Comparison of ENCODE assay signal across 1 cellular context in the genomic region with DNA sequence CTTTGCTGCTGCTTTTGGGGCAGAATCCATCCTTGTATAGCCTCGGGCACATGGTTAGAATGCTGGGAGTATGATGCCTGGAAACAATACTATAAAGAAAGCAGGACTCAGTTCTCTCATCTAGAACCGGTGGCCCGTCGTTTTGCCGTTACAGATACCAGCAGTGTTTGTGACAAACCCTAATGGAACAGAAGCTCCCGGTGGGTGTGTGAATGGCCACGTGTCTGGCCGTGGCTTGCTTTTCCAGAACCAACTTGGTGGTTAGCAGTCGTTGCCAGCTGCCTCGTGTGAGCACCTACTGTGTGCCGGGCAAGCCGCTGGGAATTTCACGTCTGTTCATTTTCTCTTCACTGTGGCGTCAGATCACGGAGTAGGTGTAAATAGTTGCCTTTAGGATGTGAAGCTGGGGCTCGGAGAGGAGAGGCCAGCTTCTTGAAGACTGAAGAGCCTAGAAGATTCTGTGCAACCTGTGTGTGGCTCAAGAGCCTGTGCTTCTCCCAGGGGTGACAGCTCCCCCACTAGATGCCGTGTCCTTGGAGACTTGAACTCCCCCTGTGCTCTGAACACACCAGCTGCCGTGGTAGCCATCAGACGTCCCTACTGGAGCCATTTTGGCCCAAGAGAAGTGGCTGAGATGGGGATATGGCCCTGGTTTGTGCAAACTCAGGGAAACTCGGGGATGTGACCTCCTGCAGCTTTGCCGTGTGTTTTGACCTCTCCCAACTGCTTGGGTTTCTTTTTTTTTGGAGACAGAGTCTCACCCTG.
TF ChIP-seq lines count a peak whose summit lies in the region.

No MANE protein-coding gene starts in this region.

TF ChIP-seq in K562, 482 proteins besides CTCF, POLR2A, EP300 and RAD21:
- TF ChIP-seq, protein P1, sequence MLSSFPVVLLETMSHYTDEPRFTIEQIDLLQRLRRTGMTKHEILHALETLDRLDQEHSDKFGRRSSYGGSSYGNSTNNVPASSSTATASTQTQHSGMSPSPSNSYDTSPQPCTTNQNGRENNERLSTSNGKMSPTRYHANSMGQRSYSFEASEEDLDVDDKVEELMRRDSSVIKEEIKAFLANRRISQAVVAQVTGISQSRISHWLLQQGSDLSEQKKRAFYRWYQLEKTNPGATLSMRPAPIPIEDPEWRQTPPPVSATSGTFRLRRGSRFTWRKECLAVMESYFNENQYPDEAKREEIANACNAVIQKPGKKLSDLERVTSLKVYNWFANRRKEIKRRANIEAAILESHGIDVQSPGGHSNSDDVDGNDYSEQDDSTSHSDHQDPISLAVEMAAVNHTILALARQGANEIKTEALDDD (IDR thresholded peaks at IDR 0.05): no peak
- TF ChIP-seq ZKSCAN1 (IDR thresholded peaks at IDR 0.05; ENCODE audit: low read depth, low read length): peak; percentile 84
- TF ChIP-seq POLR2AphosphoS2 (IDR thresholded peaks at IDR 0.05; ENCODE audit: low read length): no peak
TF ChIP-seq in K562: peak in this region for 1.
